In genomic region chr6:16849280-16850210, GRCh38 we compare ENCODE assay signal across 8 cellular contexts.
DNase-seq lines count a peak whose midpoint lies in the region; ATAC-seq and TF ChIP-seq lines count a peak whose summit lies in the region.

No MANE protein-coding gene starts in this region.

- H3K4me1 ChIP-seq in parathyroid adenoma (no peaks in the 10 kb centered on the region), HAP-1 (peaks cover 6% of the 10 kb centered on the region)

- H3K4me1 Mint-ChIP-seq in activated CD4-positive, alpha-beta memory T cell treated with anti-CD3 and anti-CD28 coated beads, Interleukin-2, amount 10 ng/mL, durations not matched to agents 7 days and 5 days, result peaks cover 38% of the 10 kb centered on the region
- H3K4me1 Mint-ChIP-seq in activated naive CD4-positive, alpha-beta T cell treated with anti-CD3 and anti-CD28 coated beads for 36 hours (ENCODE audit: low read depth), result peaks cover 15% of the 10 kb centered on the region

- no peak for TF ChIP-seq CTCF in choroid plexus epithelial cell (conservative IDR thresholded peaks at IDR 0.05; ENCODE audit: low read depth, low read length)
- TF ChIP-seq CTCF in parathyroid adenoma (IDR thresholded peaks at IDR 0.05), result no peak

- no peaks in the 10 kb centered on the region for H3K9me3 ChIP-seq in parathyroid adenoma (ENCODE audit: control insufficient read depth, low read length)
- no peaks in the 10 kb centered on the region for H3K9me3 ChIP-seq in HAP-1

- CTCF ChIA-PET in activated CD4-positive, alpha-beta memory T cell treated with anti-CD3 and anti-CD28 coated beads, Interleukin-2, amount 10 ng/mL, durations not matched to agents 7 days and 5 days (lab: Charles Lee), result no interaction called here
- CTCF ChIA-PET in activated naive CD4-positive, alpha-beta T cell treated with anti-CD3 and anti-CD28 coated beads for 36 hours (lab: Charles Lee), result no interaction called here

- no peaks in the 10 kb centered on the region for H3K36me3 Mint-ChIP-seq in activated CD4-positive, alpha-beta memory T cell treated with anti-CD3 and anti-CD28 coated beads, Interleukin-2, amount 10 ng/mL, durations not matched to agents 7 days and 5 days (ENCODE audit: low read depth)
- H3K36me3 Mint-ChIP-seq in activated naive CD4-positive, alpha-beta T cell treated with anti-CD3 and anti-CD28 coated beads for 36 hours (ENCODE audit: low read depth), result no peaks in the 10 kb centered on the region

- ATAC-seq in GM18511 (IDR thresholded peaks at IDR 0.05; ENCODE audit: unreplicated experiment), result no peak

- POLR2A ChIA-PET in activated CD4-positive, alpha-beta memory T cell treated with anti-CD3 and anti-CD28 coated beads, Interleukin-2, amount 10 ng/mL, durations not matched to agents 7 days and 5 days (lab: Charles Lee), result interaction anchor here (1.2 kb wide), 1 partner anchor 12 kb away, joined by 3 read pairs; no protein-coding TSS in a partner anchor

- no peak overlapping the region for H3K4me3 Mint-ChIP-seq in activated CD4-positive, alpha-beta memory T cell treated with anti-CD3 and anti-CD28 coated beads, Interleukin-2, amount 10 ng/mL, durations not matched to agents 7 days and 5 days
- no peak overlapping the region for H3K4me3 Mint-ChIP-seq in activated naive CD4-positive, alpha-beta T cell treated with anti-CD3 and anti-CD28 coated beads for 36 hours

- in situ Hi-C loops in HAP-1 (cut with MboI; ENCODE audit: low sequenced_read_pairs), result no loop called here

- H3K4me3 ChIP-seq in choroid plexus epithelial cell (ENCODE audit: low read depth, low read length), result no peak overlapping the region
- H3K4me3 ChIP-seq in parathyroid adenoma (ENCODE audit: low read depth, low read length), result no peak overlapping the region
- H3K4me3 ChIP-seq in HAP-1, result no peak overlapping the region

- no peaks in the 10 kb centered on the region for H3K79me2 ChIP-seq in parathyroid adenoma

- H3K27ac Mint-ChIP-seq in activated CD4-positive, alpha-beta memory T cell treated with anti-CD3 and anti-CD28 coated beads, Interleukin-2, amount 10 ng/mL, durations not matched to agents 7 days and 5 days, result no peak overlapping the region
- no peak overlapping the region for H3K27ac Mint-ChIP-seq in activated naive CD4-positive, alpha-beta T cell treated with anti-CD3 and anti-CD28 coated beads for 36 hours

- DNase-seq in EL (peak; percentile 62), NCI-H69 (lab: John Stamatoyannopoulos, UW) (peak; percentile 93), choroid plexus epithelial cell (ENCODE audit: low read depth) (peak; percentile 73), HAP-1 (ENCODE audit: low spot score in 2 of 2) (no peak)
- DNase-seq in activated CD4-positive, alpha-beta memory T cell treated with anti-CD3 and anti-CD28 coated beads, Interleukin-2, amount 10 ng/mL, durations not matched to agents 7 days and 5 days, result no peak
- DNase-seq in activated naive CD4-positive, alpha-beta T cell treated with anti-CD3 and anti-CD28 coated beads for 36 hours, result no peak

- H2AFZ ChIP-seq in parathyroid adenoma, result peak overlapping the region; percentile 9

- H3K27ac ChIP-seq in parathyroid adenoma, result no peak overlapping the region

- no peak overlapping the region for H3K9ac ChIP-seq in parathyroid adenoma

- H3K4me2 ChIP-seq in parathyroid adenoma (ENCODE audit: low read length), result no peak overlapping the region

- H3K36me3 ChIP-seq in parathyroid adenoma (ENCODE audit: control insufficient read depth, insufficient read depth, low read length) (no peaks in the 10 kb centered on the region), HAP-1 (replicated peaks) (no peaks in the 10 kb centered on the region)

- no peaks in the 10 kb centered on the region for H3K9me3 Mint-ChIP-seq in activated CD4-positive, alpha-beta memory T cell treated with anti-CD3 and anti-CD28 coated beads, Interleukin-2, amount 10 ng/mL, durations not matched to agents 7 days and 5 days
- no peaks in the 10 kb centered on the region for H3K9me3 Mint-ChIP-seq in activated naive CD4-positive, alpha-beta T cell treated with anti-CD3 and anti-CD28 coated beads for 36 hours

- H3K27me3 ChIP-seq in parathyroid adenoma (ENCODE audit: control insufficient read depth, insufficient read depth, low read length), result no peaks in the 10 kb centered on the region
- peaks cover 7% of the 10 kb centered on the region for H3K27me3 ChIP-seq in HAP-1 (ENCODE audit: low read depth)

- intact Hi-C loops in activated naive CD4-positive, alpha-beta T cell treated with anti-CD3 and anti-CD28 coated beads for 36 hours (cut with micrococcal nuclease), result no loop called here

- H3K27me3 Mint-ChIP-seq in activated CD4-positive, alpha-beta memory T cell treated with anti-CD3 and anti-CD28 coated beads, Interleukin-2, amount 10 ng/mL, durations not matched to agents 7 days and 5 days, result peaks cover 10% of the 10 kb centered on the region
- peaks cover 26% of the 10 kb centered on the region for H3K27me3 Mint-ChIP-seq in activated naive CD4-positive, alpha-beta T cell treated with anti-CD3 and anti-CD28 coated beads for 36 hours (ENCODE audit: low read depth)

Comparison
In these comparisons a context has a peak if more than half of its experiments do, and no peak if none do; other contexts are left out.
1. DNase-seq: peak in EL (single experiment), NCI-H69 (single experiment) and choroid plexus epithelial cell (single experiment); none in HAP-1 (0 of 2), activated CD4-positive, alpha-beta memory T cell treated with anti-CD3 and anti-CD28 coated beads, Interleukin-2, amount 10 ng/mL, durations not matched to agents 7 days and 5 days (single experiment) and activated naive CD4-positive, alpha-beta T cell treated with anti-CD3 and anti-CD28 coated beads for 36 hours (single experiment).